17 cellular contexts compared by ENCODE assay signal in genomic region chr2:33298233-33298632, GRCh38.
A peak's percentile ranks its signal among the peaks of the same experiment; 100 is the strongest.
DNase-seq lines count a peak whose midpoint lies in the region; ATAC-seq, FAIRE-seq and TF ChIP-seq lines count a peak whose summit lies in the region.
"Had no signal": no experiment of that assay in that cellular context is flagged by ENCODE, and none has a peak within 500 bp of the region (broad histone marks: within the 10 kb centered on the region; RNA-seq: fewer than 3 reads in every experiment).

No MANE protein-coding gene starts in this region.

- intact Hi-C loops in heart left ventricle (cut with DNase I): no loop called here
- intact Hi-C loops in colonic mucosa (cut with DNase I): loop anchor here (10.0 kb wide), 1 partner anchor 523 kb away; no protein-coding TSS in a partner anchor

- no peaks in the 10 kb centered on the region for H3K27me3 ChIP-seq in heart left ventricle
- no peaks in the 10 kb centered on the region for H3K27me3 ChIP-seq in right atrium auricular region
- H3K27me3 ChIP-seq in bronchial epithelial cell (ENCODE audit: control insufficient read depth, insufficient read depth, low read length): no peaks in the 10 kb centered on the region
- no peaks in the 10 kb centered on the region for H3K27me3 ChIP-seq in colonic mucosa

- FAIRE-seq in bronchial epithelial cell (lab: Jason Lieb, UNC): no peak
- FAIRE-seq: A204.1, keratinocyte had no signal

- no peak for TF ChIP-seq POLR2A in heart left ventricle (IDR thresholded peaks at IDR 0.05)

- peaks cover 0 to 28% (median 9%) of the 10 kb centered on the region in 12 donors for H3K4me1 ChIP-seq in heart left ventricle
- peaks cover 0 to 8% of the 10 kb centered on the region in 2 donors for H3K4me1 ChIP-seq in right atrium auricular region
- peaks cover 11% of the 10 kb centered on the region for H3K4me1 ChIP-seq in mesodermal cell (ENCODE audit: control insufficient read depth, insufficient read depth, low read length, poor library complexity, severe bottlenecking)
- H3K4me1 ChIP-seq in colonic mucosa: no peaks in the 10 kb centered on the region

- H3K9ac ChIP-seq in colonic mucosa (ENCODE audit: low read depth in 2 of 2, low read length in 2 of 2): no peak overlapping the region

- no peak for DNase-seq in heart left ventricle
- no peak for DNase-seq in right atrium auricular region (ENCODE audit: low spot score)
- DNase-seq in bronchial epithelial cell (ENCODE audit: low read depth): peak; percentile 81
- DNase-seq in SHP77 (lab: John Stamatoyannopoulos, UW): no peak
- DNase-seq in colonic mucosa: no peak
- DNase-seq: activated CD8-positive, alpha-beta T cell treated with anti-CD3 and anti-CD28 coated beads, Interleukin-2, amount 10 ng/mL, durations not matched to agents 7 days and 5 days; activated gamma-delta T cell treated with Interleukin-2 at 50 U/mL for 16 hours; foreskin melanocyte; NCI-H1436; NCI-H510A treated with DMSO at 0.1 percent for 48 hours; RPMI8226; T-helper 9 cell had no signal

- peaks cover 0 to 48% (median 8%) of the 10 kb centered on the region in 9 donors for H3K36me3 ChIP-seq in heart left ventricle
- H3K36me3 ChIP-seq in right atrium auricular region: peaks cover 44% of the 10 kb centered on the region
- H3K36me3 ChIP-seq in bronchial epithelial cell (ENCODE audit: control insufficient read depth, insufficient read depth, low read length): no peaks in the 10 kb centered on the region
- H3K36me3 ChIP-seq in mesodermal cell (ENCODE audit: control insufficient read depth, insufficient read depth, low read length): peaks cover under 1% of the 10 kb centered on the region
- H3K36me3 ChIP-seq in colonic mucosa: no peaks in the 10 kb centered on the region

- H3K4me3 ChIP-seq in heart left ventricle (no peak overlapping the region), right atrium auricular region (no peak overlapping the region), bronchial epithelial cell (ENCODE audit: low read depth, low read length) (no peak overlapping the region), mesodermal cell (ENCODE audit: extremely low read depth, insufficient read depth, low read length, poor library complexity, severe bottlenecking) (no peak overlapping the region), colonic mucosa (no peak overlapping the region)

- TF ChIP-seq CTCF in heart left ventricle (IDR thresholded peaks at IDR 0.05): no peak
- no peak for TF ChIP-seq CTCF in right atrium auricular region (IDR thresholded peaks at IDR 0.05)
- TF ChIP-seq CTCF in bronchial epithelial cell (IDR thresholded peaks at IDR 0.05; ENCODE audit: insufficient read depth, low read length, severe bottlenecking): no peak
- TF ChIP-seq CTCF in colonic mucosa (IDR thresholded peaks at IDR 0.05): no peak

- peak in 2 of 4 donors; percentile 40 to 71 for ATAC-seq in heart left ventricle
- no peak for ATAC-seq in HG03045 (IDR thresholded peaks at IDR 0.05; ENCODE audit: unreplicated experiment)
- no peak for ATAC-seq in GM21723 (IDR thresholded peaks at IDR 0.05; ENCODE audit: unreplicated experiment)
- ATAC-seq: activated CD8-positive, alpha-beta T cell treated with anti-CD3 and anti-CD28 coated beads, Interleukin-2, amount 10 ng/mL, durations not matched to agents 7 days and 5 days had no signal

- no peaks in the 10 kb centered on the region for H3K9me3 ChIP-seq in heart left ventricle
- no peaks in the 10 kb centered on the region for H3K9me3 ChIP-seq in right atrium auricular region
- H3K9me3 ChIP-seq in mesodermal cell (ENCODE audit: control insufficient read depth, low read length): no peaks in the 10 kb centered on the region
- no peaks in the 10 kb centered on the region for H3K9me3 ChIP-seq in colonic mucosa

- 50 to 56% (median 51%) methylated on average over 3 of the region's 3 CpGs for WGBS in heart left ventricle, 4 donors
- 90 to 100% methylated on average over 1 to 2 of the region's 3 CpGs for WGBS in mesodermal cell (ENCODE audit: insufficient coverage in 2 of 2), 2 experiments

- H3K27ac ChIP-seq in heart left ventricle (peak overlapping the region in 8 of 12 donors; percentile 0 to 72 (median 38)), right atrium auricular region (peak overlapping the region in 1 of 2 donors; percentile 41), mesodermal cell (ENCODE audit: low read depth, low read length, severe bottlenecking) (peak overlapping the region; percentile 7), colonic mucosa (no peak overlapping the region)
